Comparison of ENCODE assay signal across 23 cellular contexts in the genomic region with DNA sequence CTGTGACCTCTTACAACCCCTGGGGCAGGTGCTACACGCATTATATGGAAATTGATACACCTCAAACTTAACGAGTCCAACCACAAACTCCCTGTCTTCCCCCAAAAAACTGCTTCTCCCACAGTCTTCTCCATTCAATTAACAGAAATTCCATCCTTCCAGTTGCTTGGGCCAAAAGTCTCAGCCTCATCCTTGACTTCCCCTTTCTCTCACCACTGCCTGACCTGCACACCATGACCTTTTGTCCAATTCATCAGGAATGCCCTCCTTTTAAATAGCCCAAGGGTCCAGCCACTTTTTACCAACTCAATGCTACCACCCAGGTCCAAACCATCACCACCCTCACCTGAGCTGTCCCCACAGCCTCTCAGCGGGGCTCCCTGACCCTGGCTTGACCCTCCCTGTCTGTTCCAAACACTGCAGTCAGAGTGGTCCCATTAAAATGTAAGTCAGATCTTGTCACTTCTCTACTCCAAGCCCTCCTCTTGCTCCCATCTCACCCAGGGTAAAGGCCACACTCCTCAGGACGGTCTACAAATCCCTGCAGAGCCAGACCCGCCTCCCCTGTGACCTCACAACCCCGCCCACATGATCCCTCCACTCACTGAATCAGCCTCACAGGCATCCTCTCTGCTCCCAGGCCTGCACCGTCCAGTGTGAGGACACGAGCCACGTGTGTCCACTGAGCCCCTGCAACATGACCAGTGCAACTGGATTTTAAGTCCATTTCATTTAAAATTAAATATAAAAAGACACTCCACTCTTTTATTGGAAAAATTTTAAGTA. TPM values are rescaled to one million over a fixed set of nuclear protein-coding genes. Genes with fewer than 3 reads are reported as not detected.
DNase-seq lines count a peak whose midpoint lies in the region; ATAC-seq, FAIRE-seq and TF ChIP-seq lines count a peak whose summit lies in the region.
"Had no signal": no experiment of that assay in that cellular context is flagged by ENCODE, and none has a peak within 500 bp of the region (broad histone marks: within the 10 kb centered on the region; RNA-seq: fewer than 3 reads in every experiment).

No MANE protein-coding gene starts in this region.

- H2AFZ ChIP-seq in IMR-90 (replicated peaks; ENCODE audit: low read length, poor library complexity) = no peak overlapping the region
- no peak overlapping the region for H2AFZ ChIP-seq in H1 (ENCODE audit: low read length)

- H3K4ac ChIP-seq in IMR-90 (ENCODE audit: low read depth, low read length) = no peak overlapping the region
- H3K4ac ChIP-seq in H1 (replicated peaks; ENCODE audit: insufficient read length, low read depth, low read length) = no peak overlapping the region

- H2BK12ac ChIP-seq in H1 (ENCODE audit: low read depth, low read length) = no peak overlapping the region

- H3K9ac ChIP-seq in IMR-90 (ENCODE audit: low read depth, low read length) (no peak overlapping the region), H1 (replicated peaks in 1 of 4; ENCODE audit: extremely low read depth in 1 of 4, low read depth in 3 of 4, low read length in 3 of 4) (no peak overlapping the region)

- H3K14ac ChIP-seq in IMR-90 (replicated peaks; ENCODE audit: low read depth, low read length) (no peak overlapping the region), H1 (ENCODE audit: insufficient read length) (no peak overlapping the region)

- no peak overlapping the region for H3K18ac ChIP-seq in IMR-90 (ENCODE audit: low read depth, low read length)
- H3K18ac ChIP-seq in H1 (ENCODE audit: extremely low read depth, low read length) = no peak overlapping the region

- peaks cover 3% of the 10 kb centered on the region; the same call in 1 of the 2 replicates for H3K9me1 ChIP-seq in IMR-90 (ENCODE audit: insufficient read depth, low read length)

- intact Hi-C loops in IMR-90 (cut with micrococcal nuclease) (no loop called here), sigmoid colon (cut with DNase I) (no loop called here)
- intact Hi-C loops in activated T-helper 1 cell treated with anti-CD3 and anti-CD28 coated beads, Interleukin-12 subunit alpha, Interleukin-12 subunit beta, Interleukin-2, Interleukin-4 antibody, amounts not matched to agents 30 ng/mL and 10 ng/mL and 1 ng/mL, durations not matched to agents 14 hours and 24 hours and 36 hours (cut with micrococcal nuclease) = no loop called here

- 69% methylated on average over 3 of the region's 9 CpGs; no CpG with 5 or more reads in 1 of the 2 experiments for WGBS in IMR-90 (ENCODE audit: extremely low coverage in 2 of 2, insufficient read length in 1 of 2), 2 experiments
- WGBS in H1 (ENCODE audit: extremely low coverage in 1 of 2, insufficient coverage in 1 of 2, insufficient read length in 1 of 2, insufficient replicate concordance in 2 of 2, low coverage in 1 of 2, low lambda C conversion rate in 2 of 2, missing lambda C conversion rate in 1 of 2), 2 experiments = 77% methylated on average over 9 of the region's 9 CpGs; no CpG with 5 or more reads in 1 of the 2 experiments
- WGBS in sigmoid colon, 2 donors = 64 to 75% methylated on average over 9 of the region's 9 CpGs

- no peak for TF ChIP-seq CTCF in IMR-90 (conservative IDR thresholded peaks at IDR 0.05; ENCODE audit: low read depth, low read length)
- no peak for TF ChIP-seq CTCF in H1 (IDR thresholded peaks at IDR 0.05; ENCODE audit: control extremely low read depth in 1 of 3, insufficient read depth in 1 of 3, low read depth in 1 of 3, low read length in 3 of 3)
- TF ChIP-seq CTCF in sigmoid colon (IDR thresholded peaks at IDR 0.05) = no peak
- no peak for TF ChIP-seq CTCF in GM20000 (IDR thresholded peaks at IDR 0.05; ENCODE audit: extremely low read depth, missing control alignments)

- H3K27ac Mint-ChIP-seq in activated T-helper 1 cell treated with anti-CD3 and anti-CD28 coated beads, Interleukin-12 subunit alpha, Interleukin-12 subunit beta, Interleukin-2, Interleukin-4 antibody, amounts not matched to agents 30 ng/mL and 10 ng/mL and 1 ng/mL, durations not matched to agents 14 hours and 24 hours and 36 hours = no peak overlapping the region
- H3K27ac Mint-ChIP-seq: activated CD8-positive, alpha-beta T cell treated with anti-CD3 and anti-CD28 coated beads for 36 hours; activated naive CD4-positive, alpha-beta T cell treated with anti-CD3 and anti-CD28 coated beads, Interleukin-2, amount 50 U/mL, for 72 hours had no signal

- no peaks in the 10 kb centered on the region for H3K9me3 Mint-ChIP-seq in activated T-helper 1 cell treated with anti-CD3 and anti-CD28 coated beads, Interleukin-12 subunit alpha, Interleukin-12 subunit beta, Interleukin-2, Interleukin-4 antibody, amounts not matched to agents 30 ng/mL and 10 ng/mL and 1 ng/mL, durations not matched to agents 14 hours and 24 hours and 36 hours
- H3K9me3 Mint-ChIP-seq: activated CD8-positive, alpha-beta T cell treated with anti-CD3 and anti-CD28 coated beads for 36 hours; activated naive CD4-positive, alpha-beta T cell treated with anti-CD3 and anti-CD28 coated beads, Interleukin-2, amount 50 U/mL, for 72 hours; activated T-cell treated with anti-CD3 and anti-CD28 coated beads, Interleukin-2, amount 50 U/mL, for 4 hours had no signal

- no peak overlapping the region for H3K23ac ChIP-seq in IMR-90 (ENCODE audit: low read depth, low read length)
- H3K23ac ChIP-seq in H1 (ENCODE audit: insufficient read length) = no peak overlapping the region

- H3K27ac ChIP-seq in IMR-90 (ENCODE audit: insufficient read depth, low read length) = no peak overlapping the region
- H3K27ac ChIP-seq in H1 (ENCODE audit: low read depth, low read length) = no peak overlapping the region
- H3K27ac ChIP-seq in sigmoid colon = no peak overlapping the region
- H3K27ac ChIP-seq: body of pancreas, C4-2B, epithelial cell of prostate, gastroesophageal sphincter, lower lobe of right lung, SK-N-MC had no signal

- H2BK20ac ChIP-seq in IMR-90 (ENCODE audit: low read depth, low read length) (no peak overlapping the region), H1 (ENCODE audit: low read length) (no peak overlapping the region)

- peaks cover 23% of the 10 kb centered on the region for H3K4me1 Mint-ChIP-seq in activated T-helper 1 cell treated with anti-CD3 and anti-CD28 coated beads, Interleukin-12 subunit alpha, Interleukin-12 subunit beta, Interleukin-2, Interleukin-4 antibody, amounts not matched to agents 30 ng/mL and 10 ng/mL and 1 ng/mL, durations not matched to agents 14 hours and 24 hours and 36 hours (ENCODE audit: low read depth)

- H3K4me1 ChIP-seq in IMR-90 (ENCODE audit: control insufficient read depth, insufficient read depth, low read length) (no peaks in the 10 kb centered on the region), H1 (replicated peaks in 1 of 4; ENCODE audit: control insufficient read depth in 3 of 4, insufficient read depth in 4 of 4, low read length in 3 of 4) (peaks cover 2 to 11% (median 8%) of the 10 kb centered on the region in 4 experiments; a peak in 6 of 7 replicates), sigmoid colon (peaks cover 0 to 24% (median 16%) of the 10 kb centered on the region in 4 donors)
- H3K4me1 ChIP-seq: body of pancreas had no signal

- H2BK5ac ChIP-seq in IMR-90 (ENCODE audit: low read depth, low read length, poor library complexity, severe bottlenecking) (no peak overlapping the region), H1 (ENCODE audit: low read depth, low read length) (no peak overlapping the region)

- H3K36me3 ChIP-seq in IMR-90 (ENCODE audit: control insufficient read depth, insufficient read depth, low read length) (no peaks in the 10 kb centered on the region), H1 (ENCODE audit: control insufficient read depth in 2 of 4, insufficient read depth in 4 of 4, low read length in 3 of 4) (no peaks in the 10 kb centered on the region), sigmoid colon (no peaks in the 10 kb centered on the region)
- H3K36me3 ChIP-seq: gastroesophageal sphincter, lower lobe of right lung had no signal

- POLR2A ChIA-PET in IMR-90 (lab: Charles Lee; ENCODE audit: unreplicated experiment) = no interaction called here
- POLR2A ChIA-PET in H1 (lab: Charles Lee; ENCODE audit: partially characterized antibody) = interaction anchor here (1.3 kb wide), 1 partner anchor 283 kb away, joined by 3 read pairs; no protein-coding TSS in a partner anchor

- no peak overlapping the region for H4K91ac ChIP-seq in IMR-90 (ENCODE audit: insufficient read depth, low read depth, low read length)
- H4K91ac ChIP-seq in H1 (replicated peaks; ENCODE audit: insufficient read length, low read length) = no peak overlapping the region

- H3K27me3 Mint-ChIP-seq in activated T-helper 1 cell treated with anti-CD3 and anti-CD28 coated beads, Interleukin-12 subunit alpha, Interleukin-12 subunit beta, Interleukin-2, Interleukin-4 antibody, amounts not matched to agents 30 ng/mL and 10 ng/mL and 1 ng/mL, durations not matched to agents 14 hours and 24 hours and 36 hours (ENCODE audit: insufficient read depth) = peaks cover 7% of the 10 kb centered on the region

- H3K4me3 Mint-ChIP-seq in activated T-helper 1 cell treated with anti-CD3 and anti-CD28 coated beads, Interleukin-12 subunit alpha, Interleukin-12 subunit beta, Interleukin-2, Interleukin-4 antibody, amounts not matched to agents 30 ng/mL and 10 ng/mL and 1 ng/mL, durations not matched to agents 14 hours and 24 hours and 36 hours = no peak overlapping the region
- H3K4me3 Mint-ChIP-seq: activated CD8-positive, alpha-beta T cell treated with anti-CD3 and anti-CD28 coated beads for 36 hours; activated T-cell treated with anti-CD3 and anti-CD28 coated beads, Interleukin-2, amount 50 U/mL, for 4 hours had no signal

- no peak overlapping the region for H4K5ac ChIP-seq in IMR-90 (ENCODE audit: low read depth, low read length)
- no peak overlapping the region for H4K5ac ChIP-seq in H1 (ENCODE audit: insufficient read length, low read depth, low read length)

- H2BK15ac ChIP-seq in IMR-90 (ENCODE audit: low read depth, low read length) (no peak overlapping the region), H1 (ENCODE audit: low read length) (0 out of 2 replicates have a peak overlapping the region, but pooled peaks have one; percentile 46)

- H3K9me3 ChIP-seq in IMR-90 (ENCODE audit: control insufficient read depth, insufficient read depth, low read length) = no peaks in the 10 kb centered on the region
- H3K9me3 ChIP-seq in H1 (ENCODE audit: insufficient read depth in 2 of 2, low read depth in 1 of 2, low read length in 1 of 2) = no peaks in the 10 kb centered on the region
- H3K9me3 ChIP-seq in sigmoid colon = no peaks in the 10 kb centered on the region
- H3K9me3 ChIP-seq: body of pancreas, gastroesophageal sphincter, lower lobe of right lung had no signal

- peak; percentile 44 for ATAC-seq in IMR-90 (ENCODE audit: low read depth)
- ATAC-seq: activated CD8-positive, alpha-beta T cell treated with anti-CD3 and anti-CD28 coated beads for 36 hours; activated naive CD4-positive, alpha-beta T cell treated with anti-CD3 and anti-CD28 coated beads, Interleukin-2, amount 50 U/mL, for 72 hours; activated T-cell treated with anti-CD3 and anti-CD28 coated beads, Interleukin-2, amount 50 U/mL, for 4 hours; body of pancreas; gastroesophageal sphincter; lower lobe of right lung; PC-3 had no signal

- H3K4me2 ChIP-seq in IMR-90 (ENCODE audit: low read depth, low read length) = no peak overlapping the region
- no peak overlapping the region for H3K4me2 ChIP-seq in H1 (ENCODE audit: insufficient read depth in 1 of 2, low read depth in 2 of 2, low read length in 2 of 2)

- TF ChIP-seq POLR2A in IMR-90 (IDR thresholded peaks at IDR 0.05; ENCODE audit: low read depth, low read length) = no peak
- no peak for TF ChIP-seq POLR2A in H1 (IDR thresholded peaks at IDR 0.05; ENCODE audit: control extremely low read depth in 1 of 2, low read depth in 2 of 2, low read length in 2 of 2)
- TF ChIP-seq POLR2A in sigmoid colon (IDR thresholded peaks at IDR 0.05) = no peak

- CTCF ChIA-PET in IMR-90 (lab: Yijun Ruan, JAX) = no interaction called here
- CTCF ChIA-PET in H1 (lab: Charles Lee; ENCODE audit: partially characterized antibody) = interaction anchor here (0.6 to 2.0 kb wide), 7 partner anchors 12 to 234 kb away, joined by 3 to 13 read pairs (median 4); no protein-coding TSS in a partner anchor

- H2AK5ac ChIP-seq in IMR-90 (ENCODE audit: low read depth, low read length) (no peak overlapping the region), H1 (ENCODE audit: low read depth, low read length) (peak overlapping the region; percentile 53; the same call in 1 of the 2 replicates)

- BruUV-seq in IMR-90 (replicated peaks; lab: Mats Ljungman, UMichigan) = no TSS peak

- H3K4me3 ChIP-seq in IMR-90 (ENCODE audit: insufficient read depth, low read depth, low read length) (no peak overlapping the region), H1 (ENCODE audit: extremely low read depth in 1 of 4, insufficient read depth in 2 of 4, low read depth in 3 of 4, low read length in 4 of 4) (no peak overlapping the region), sigmoid colon (no peak overlapping the region)
- H3K4me3 ChIP-seq: body of pancreas, gastroesophageal sphincter, lower lobe of right lung, SK-N-MC had no signal

- H3K23me2 ChIP-seq in H1 (ENCODE audit: low read depth, low read length) = peaks cover 2% of the 10 kb centered on the region; the same call in 1 of the 2 replicates

- no peak for FAIRE-seq in H1 (lab: Jason Lieb, UNC)
- FAIRE-seq: A204.1, small intestine had no signal

- H4K20me1 ChIP-seq in IMR-90 (ENCODE audit: insufficient read depth, low read length) (no peaks in the 10 kb centered on the region), H1 (replicated peaks in 1 of 2; ENCODE audit: control insufficient read depth in 1 of 2, insufficient read depth in 2 of 2, low read length in 2 of 2) (no peaks in the 10 kb centered on the region)

- H2BK120ac ChIP-seq in IMR-90 (ENCODE audit: low read depth, low read length) (no peak overlapping the region), H1 (replicated peaks; ENCODE audit: low read depth, low read length) (no peak overlapping the region)

- TF ChIP-seq RAD21 in IMR-90 (IDR thresholded peaks at IDR 0.05; ENCODE audit: low read length) = no peak
- TF ChIP-seq RAD21 in H1 (IDR thresholded peaks at IDR 0.05 in 1 of 2, conservative IDR thresholded peaks at IDR 0.05 in 1 of 2; ENCODE audit: low read depth in 2 of 2, low read length in 2 of 2) = no peak

- peaks cover 30% of the 10 kb centered on the region for H3K27me3 ChIP-seq in IMR-90 (ENCODE audit: control insufficient read depth, insufficient read depth, low read length)
- no peaks in the 10 kb centered on the region for H3K27me3 ChIP-seq in H1 (replicated peaks in 1 of 4; ENCODE audit: control insufficient read depth in 3 of 4, extremely low read depth in 1 of 4, insufficient read depth in 3 of 4, low read length in 3 of 4)
- no peaks in the 10 kb centered on the region for H3K27me3 ChIP-seq in sigmoid colon
- H3K27me3 ChIP-seq: body of pancreas had no signal

- no peaks in the 10 kb centered on the region for H3K36me3 Mint-ChIP-seq in activated T-helper 1 cell treated with anti-CD3 and anti-CD28 coated beads, Interleukin-12 subunit alpha, Interleukin-12 subunit beta, Interleukin-2, Interleukin-4 antibody, amounts not matched to agents 30 ng/mL and 10 ng/mL and 1 ng/mL, durations not matched to agents 14 hours and 24 hours and 36 hours (ENCODE audit: low read depth)
- H3K36me3 Mint-ChIP-seq: activated naive CD4-positive, alpha-beta T cell treated with anti-CD3 and anti-CD28 coated beads, Interleukin-2, amount 50 U/mL, for 72 hours had no signal

- in situ Hi-C loops in IMR-90 (cut with MboI; ENCODE audit: low sequenced_read_pairs) = no loop called here

- dilution Hi-C loops in IMR-90 (cut with HindIII; ENCODE audit: low sequenced_read_pairs, unreplicated experiment) = no loop called here

- no peak for TF ChIP-seq EP300 in H1 (IDR thresholded peaks at IDR 0.05; ENCODE audit: borderline replicate concordance in 1 of 2, low read depth in 2 of 2, low read length in 2 of 2)
- no peak for TF ChIP-seq EP300 in sigmoid colon (IDR thresholded peaks at IDR 0.05)

- no peaks in the 10 kb centered on the region for H3K79me2 ChIP-seq in H1 (ENCODE audit: control insufficient read depth in 1 of 2, insufficient read depth in 2 of 2, low read length in 2 of 2)

- H2AK9ac ChIP-seq in IMR-90 (replicated peaks; ENCODE audit: low read depth, low read length, poor library complexity) = no peak overlapping the region

- H4K8ac ChIP-seq in IMR-90 (ENCODE audit: low read depth in 2 of 2, low read length in 2 of 2) (no peak overlapping the region), H1 (ENCODE audit: extremely low read depth, insufficient read depth, low read length) (no peak overlapping the region)

- H3K79me1 ChIP-seq in IMR-90 (ENCODE audit: low read depth in 1 of 2, low read length in 2 of 2) (no peaks in the 10 kb centered on the region), H1 (ENCODE audit: low read depth, low read length) (no peaks in the 10 kb centered on the region)

- H3K56ac ChIP-seq in IMR-90 (ENCODE audit: extremely low read depth, insufficient read depth, low read length) = no peak overlapping the region
- H3K56ac ChIP-seq in H1 (replicated peaks; ENCODE audit: insufficient read length, low read depth, low read length) = no peak overlapping the region

- DNase-seq in NCI-H2171 treated with DMSO at 0.1 percent for 48 hours (lab: John Stamatoyannopoulos, UW) = peak; percentile 43
- no peak for DNase-seq in NCI-H2171 (lab: John Stamatoyannopoulos, UW)
- DNase-seq in IMR-90 = no peak
- peak in 1 of 2 experiments; percentile 68 for DNase-seq in H1 (ENCODE audit: low read depth in 1 of 2, low spot score in 2 of 2)
- DNase-seq in sigmoid colon = peak; percentile 87
- DNase-seq in GM19240 (ENCODE audit: insufficient read length, low spot score) = no peak
- no peak for DNase-seq in activated T-helper 1 cell treated with anti-CD3 and anti-CD28 coated beads, Interleukin-12 subunit alpha, Interleukin-12 subunit beta, Interleukin-2, Interleukin-4 antibody, amounts not matched to agents 30 ng/mL and 10 ng/mL and 1 ng/mL, durations not matched to agents 14 hours and 24 hours and 36 hours (ENCODE audit: low spot score)
- no peak for DNase-seq in GM20000 (ENCODE audit: low spot score)
- DNase-seq: activated CD8-positive, alpha-beta T cell treated with anti-CD3 and anti-CD28 coated beads for 36 hours; activated T-cell treated with anti-CD3 and anti-CD28 coated beads, Interleukin-2, amount 50 U/mL, for 4 hours; body of pancreas; DMS79 treated with DMSO at 0.1 percent for 48 hours; lower lobe of right lung; MV-4-11; NCI-H187 treated with DMSO at 0.1 percent for 48 hours; PC-3; small intestine had no signal

RNA-seq across cellular contexts. Expression of gene KCNN3, which starts 18.5 kb away (rescaled TPM):
- total RNA-seq in IMR-90 (2012; rRNA removed) (not detected in 2 replicates), sigmoid colon (10 to 100 TPM in 3 of 4 donors, 1 to 10 TPM in 1; 9.4 to 27.7 (median 17.7) TPM)
- polyA plus RNA-seq in IMR-90 (2012; rRNA removed) (0.02 and 0.07 TPM in 2 replicates), H1 (2011; rRNA removed) (3.7 and 4.5 TPM in 2 replicates), sigmoid colon (1 to 10 TPM in 1 of 3 donors, under 1 TPM in 2; 0.23 to 1.5 (median 0.60) TPM)
- polyA plus RNA-seq in IMR-90 (2012; cell fraction: cytosol; rRNA removed) = under 0.01 and 0.02 TPM in 2 replicates
- 0.01 and 0.05 TPM in 2 replicates for polyA plus RNA-seq in IMR-90 (2012; cell fraction: nucleus; rRNA removed; ENCODE audit: low replicate concordance)
- total RNA-seq in H1 (2021; fragmentation: NEBNext Ultra II Directional; extraction: Animal tissue kit (Norgen Biotek cat#: 25700)) = 2.8 and 3.0 TPM in 2 replicates
- 2.1 TPM for polyA plus RNA-seq in H1 (2011; cell fraction: cytosol; rRNA removed)
- 5.4 TPM for polyA plus RNA-seq in H1 (2011; cell fraction: nucleus; rRNA removed)
- polyA plus RNA-seq in H1 (2012, experiment 1 of 2) = 2.8 to 4.4 TPM (median 3.5 TPM) in 4 replicates
- 1.6 TPM for polyA plus RNA-seq in H1 (2012, experiment 2 of 2)
- 1.7 TPM for polyA plus RNA-seq in H1 (2013, experiment 1 of 2)
- polyA plus RNA-seq in H1 (2013, experiment 2 of 2) = 1.9 TPM
- 5.4 and 9.2 TPM in 2 replicates for polyA minus RNA-seq in H1 (2011; rRNA and poly(A)+ RNA removed)
- 3.9 TPM for polyA minus RNA-seq in H1 (2011; cell fraction: cytosol; rRNA and poly(A)+ RNA removed)
- polyA minus RNA-seq in H1 (2011; cell fraction: nucleus; rRNA and poly(A)+ RNA removed) = 4.1 TPM
- total RNA-seq in activated T-helper 1 cell treated with anti-CD3 and anti-CD28 coated beads, Interleukin-12 subunit alpha, Interleukin-12 subunit beta, Interleukin-2, Interleukin-4 antibody, amounts not matched to agents 30 ng/mL and 10 ng/mL and 1 ng/mL, durations not matched to agents 14 hours and 24 hours and 36 hours = 0.34 and 0.36 TPM in 2 replicates

Comparison
In these comparisons a context has a peak if more than half of its experiments do, and no peak if none do; other contexts are left out.
1. DNase-seq: peak in NCI-H2171 treated with DMSO at 0.1 percent for 48 hours (single experiment) and sigmoid colon (single experiment); none in NCI-H2171 (single experiment), IMR-90 (single experiment), GM19240 (single experiment), activated T-helper 1 cell treated with anti-CD3 and anti-CD28 coated beads, Interleukin-12 subunit alpha, Interleukin-12 subunit beta, Interleukin-2, Interleukin-4 antibody, amounts not matched to agents 30 ng/mL and 10 ng/mL and 1 ng/mL, durations not matched to agents 14 hours and 24 hours and 36 hours (single experiment) and GM20000 (single experiment).